Comparison of ENCODE assay signal across 19 cellular contexts in the genomic region with DNA sequence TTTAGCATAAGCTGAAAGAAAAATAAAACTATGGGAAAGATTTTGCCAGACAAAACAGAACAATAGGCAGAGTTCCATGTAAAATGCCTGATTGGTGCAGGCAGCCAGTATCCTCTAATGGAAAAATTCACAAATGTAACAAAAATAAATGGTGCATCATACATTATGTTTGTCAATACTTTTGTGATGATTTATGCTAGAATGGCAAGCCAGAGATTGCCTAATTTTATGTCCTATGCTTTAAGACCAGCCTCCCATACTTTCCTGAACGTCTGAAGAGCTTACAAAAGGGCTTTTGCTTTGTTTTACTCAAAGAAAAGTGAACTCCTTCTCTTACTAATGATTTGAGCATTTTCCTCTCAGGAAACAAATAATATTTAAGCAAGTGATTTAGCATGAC.
"Had no signal": no experiment of that assay in that cellular context is flagged by ENCODE, and none has a peak within 500 bp of the region (broad histone marks: within the 10 kb centered on the region; RNA-seq: fewer than 3 reads in every experiment).

No MANE protein-coding gene starts in this region.

- DNase-seq: activated CD4-positive, alpha-beta T cell treated with anti-CD3 and anti-CD28 coated beads, Interleukin-2, amount 50 U/mL, for 4 hours; activated naive CD4-positive, alpha-beta T cell treated with anti-CD3 and anti-CD28 coated beads for 36 hours; activated T-cell treated with anti-CD3 and anti-CD28 coated beads for 4 hours; central memory CD4-positive, alpha-beta T cell; cortex of kidney; effector CD8-positive, alpha-beta T cell; foreskin fibroblast; glutamatergic neuron; hypothalamus; left ventricle myocardium superior; nephron progenitor cell; occipital lobe; right cardiac atrium; stimulated activated naive CD8-positive, alpha-beta T cell treated with anti-CD3 and anti-CD28 coated beads, Interleukin-15, Interleukin-2, amounts not matched to agents 100 U/mL and 50 U/mL, for 24 hours; upper lobe of left lung had no signal

- H3K4me3 ChIP-seq: prostate gland, SJSA1, suprapubic skin, upper lobe of left lung had no signal

- H3K9me3 ChIP-seq: prostate gland, SJSA1, suprapubic skin, upper lobe of left lung had no signal

- H3K27me3 ChIP-seq: SJSA1, suprapubic skin, upper lobe of left lung had no signal

- H3K27ac ChIP-seq: epithelial cell of prostate, prostate gland, SJSA1, suprapubic skin, upper lobe of left lung had no signal

- H3K4me1 ChIP-seq: prostate gland, suprapubic skin had no signal

- H3K36me3 ChIP-seq: prostate gland, SJSA1, suprapubic skin, upper lobe of left lung had no signal
